In the genomic region with DNA sequence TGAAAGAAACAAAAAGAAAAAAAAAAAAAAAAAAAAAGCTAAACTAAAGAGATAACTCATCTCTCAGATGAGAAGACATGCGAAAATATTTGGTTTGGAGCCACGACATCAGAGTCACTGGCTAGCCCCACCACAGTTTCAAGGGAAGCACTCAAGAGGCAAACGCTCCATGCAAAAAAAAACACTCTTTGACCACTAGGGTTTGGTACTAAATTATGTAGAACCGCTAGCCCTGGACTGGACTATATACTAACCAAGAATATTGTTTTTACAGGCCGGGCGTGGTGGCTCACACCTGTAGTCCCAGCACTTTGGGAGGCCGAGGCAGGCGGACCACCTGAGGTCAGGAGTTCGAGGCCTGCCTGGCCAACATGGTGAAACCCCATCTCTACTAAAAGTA, we compare ENCODE assay signal across 26 cellular contexts. TPM values are rescaled to one million over a fixed set of nuclear protein-coding genes. Genes with fewer than 3 reads are reported as not detected.
A peak's percentile ranks its signal among the peaks of the same experiment; 100 is the strongest.
DNase-seq lines count a peak whose midpoint lies in the region; ATAC-seq, FAIRE-seq and TF ChIP-seq lines count a peak whose summit lies in the region.
"Had no signal": no experiment of that assay in that cellular context is flagged by ENCODE, and none has a peak within 500 bp of the region (broad histone marks: within the 10 kb centered on the region; RNA-seq: fewer than 3 reads in every experiment).

No MANE protein-coding gene starts in this region.

- intact Hi-C loops in K562 (cut with micrococcal nuclease): no loop called here

- peaks cover 75% of the 10 kb centered on the region; the same call in 2 of the 3 replicates for H3K36me3 ChIP-seq in K562 (ENCODE audit: control insufficient read depth, insufficient read depth, low read length)

- in situ Hi-C loops in K562 (cut with MboI): no loop called here
- in situ Hi-C loops in G401 (cut with HindIII; ENCODE audit: low sequenced_read_pairs): no loop called here

- H3K9me3 Mint-ChIP-seq in type B pancreatic cell: no peaks in the 10 kb centered on the region
- H3K9me3 Mint-ChIP-seq: CD14-positive monocyte; CD4-positive, alpha-beta memory T cell; CD8-positive, alpha-beta memory T cell had no signal

- TF ChIP-seq EP300 in A549 (IDR thresholded peaks at IDR 0.05) (no peak), K562 (IDR thresholded peaks at IDR 0.05; ENCODE audit: low read length) (no peak)

- BruUV-seq in K562 (replicated peaks; lab: Mats Ljungman, UMichigan): no TSS peak

- WGBS in A549 (ENCODE audit: missing lambda C conversion rate): 97% methylated on average over 9 of the region's 9 CpGs
- WGBS in K562 (ENCODE audit: insufficient coverage, low coverage, missing lambda C conversion rate): 87% methylated on average over 3 of the region's 9 CpGs

- TF ChIP-seq CTCF in A549 (IDR thresholded peaks at IDR 0.05): no peak
- TF ChIP-seq CTCF in K562 (IDR thresholded peaks at IDR 0.05 in 2 of 3, conservative IDR thresholded peaks at IDR 0.05 in 1 of 3; ENCODE audit: insufficient read depth in 2 of 3, low read depth in 1 of 3, low read length in 3 of 3): no peak
- peak; percentile 54 for TF ChIP-seq CTCF in type B pancreatic cell (conservative IDR thresholded peaks at IDR 0.05)

- no peaks in the 10 kb centered on the region for H3K79me2 ChIP-seq in K562 (ENCODE audit: control insufficient read depth, insufficient read depth, low read length)

- no peak overlapping the region for H3K4me2 ChIP-seq in A549
- H3K4me2 ChIP-seq in K562 (ENCODE audit: insufficient read depth, low read length): no peak overlapping the region
- H3K4me2 ChIP-seq: BLaER1 had no signal

- no peaks in the 10 kb centered on the region for H3K27me3 ChIP-seq in K562 (ENCODE audit: control insufficient read depth in 2 of 2, insufficient read depth in 2 of 2, low read length in 2 of 2)
- H3K27me3 ChIP-seq: BE2C, BLaER1 had no signal

- no peak overlapping the region for H2AFZ ChIP-seq in K562 (ENCODE audit: low read depth, low read length)

- TF ChIP-seq POLR2A in A549 (IDR thresholded peaks at IDR 0.05; ENCODE audit: low read length) (no peak), K562 (conservative IDR thresholded peaks at IDR 0.05) (no peak)

- H3K9me1 ChIP-seq in K562 (ENCODE audit: control insufficient read depth, insufficient read depth, low read length): no peaks in the 10 kb centered on the region

- H3K27ac Mint-ChIP-seq in type B pancreatic cell: no peak overlapping the region
- H3K27ac Mint-ChIP-seq: CD14-positive monocyte; CD4-positive, alpha-beta memory T cell had no signal

- FAIRE-seq in A549 (lab: Jason Lieb, UNC) (no peak), K562 (lab: Jason Lieb, UNC) (no peak)
- FAIRE-seq: G401.6, GM12891, GM19239 had no signal

- no peaks in the 10 kb centered on the region for H3K4me1 Mint-ChIP-seq in type B pancreatic cell (ENCODE audit: unreplicated experiment)

- no peaks in the 10 kb centered on the region for H3K9me3 ChIP-seq in A549
- H3K9me3 ChIP-seq in K562 (replicated peaks; ENCODE audit: control insufficient read depth, insufficient read depth, low read depth, low read length): no peaks in the 10 kb centered on the region
- H3K9me3 ChIP-seq: BE2C, BLaER1 had no signal

- TF ChIP-seq RAD21 in A549 (conservative IDR thresholded peaks at IDR 0.05 in 1 of 2, IDR thresholded peaks at IDR 0.05 in 1 of 2): no peak
- no peak for TF ChIP-seq RAD21 in K562 (CRISPR knock-in tag; conservative IDR thresholded peaks at IDR 0.05 in 1 of 2, IDR thresholded peaks at IDR 0.05 in 1 of 2)

- CTCF ChIA-PET in A549 (lab: Yijun Ruan, JAX): interaction anchor here (0.7 kb wide), 1 partner anchor 13 kb away, joined by 3 read pairs; no protein-coding TSS in a partner anchor
- CTCF ChIA-PET in K562 (lab: Yijun Ruan, JAX; ENCODE audit: low intra/inter-chr PET ratio): no interaction called here

- DNase-seq in DMS53 (lab: John Stamatoyannopoulos, UW) (peak; percentile 29), DMS53 treated with DMSO at 0.1 percent for 48 hours (lab: John Stamatoyannopoulos, UW; ENCODE audit: unreplicated experiment) (no peak), A549 (ENCODE audit: low read depth in 1 of 2, low spot score in 1 of 2) (no peak), K562 (ENCODE audit: extremely low read depth in 1 of 4, low spot score in 3 of 4) (peak in 2 of 4 experiments; percentile 12 to 15), type B pancreatic cell (ENCODE audit: extremely low spot score, unreplicated experiment) (no peak), G401 (ENCODE audit: low spot score) (no peak)
- DNase-seq: ACHN; BE2C; C1 segment of cervical spinal cord; CD4-positive, alpha-beta memory T cell; CD4-positive, CD25-positive, alpha-beta regulatory T cell; CD8-positive, alpha-beta memory T cell; COR-L47; DMS 273 treated with DMSO at 0.1 percent for 48 hours; DMS153; DMS79; DND-41; EL; GF-D8 had no signal

- POLR2A ChIA-PET in A549 (lab: Yijun Ruan, JAX) (no interaction called here), K562 (lab: Yijun Ruan, JAX) (no interaction called here)

- H3K9ac ChIP-seq in K562 (ENCODE audit: insufficient read depth in 1 of 2, low read depth in 2 of 2, low read length in 2 of 2): no peak overlapping the region
- H3K9ac ChIP-seq: BLaER1 had no signal

- peaks cover 31% of the 10 kb centered on the region for H3K36me3 Mint-ChIP-seq in type B pancreatic cell

- H3K4me1 ChIP-seq in A549: no peaks in the 10 kb centered on the region
- H3K4me1 ChIP-seq in K562 (replicated peaks in 1 of 2; ENCODE audit: control insufficient read depth in 2 of 2, insufficient read depth in 2 of 2, low read length in 2 of 2): no peaks in the 10 kb centered on the region
- H3K4me1 ChIP-seq: BE2C, BLaER1 had no signal

- no peak overlapping the region for H3K4me3 ChIP-seq in A549
- H3K4me3 ChIP-seq in K562: no peak overlapping the region
- H3K4me3 ChIP-seq: BLaER1 had no signal

- 0 out of 2 replicates have a peak, but pooled peaks cover 3% of the 10 kb centered on the region for H4K20me1 ChIP-seq in K562 (replicated peaks; ENCODE audit: control insufficient read depth, insufficient read depth, low read length)

- ATAC-seq in A549 (peak; percentile 60 to 67; a peak in 3 of 6 replicates), K562 (no peak), HG03520 (IDR thresholded peaks at IDR 0.05; ENCODE audit: unreplicated experiment) (no peak)

- H3K27ac ChIP-seq in A549 (no peak overlapping the region), K562 (ENCODE audit: extremely low read depth, low read depth, low read length) (no peak overlapping the region)
- H3K27ac ChIP-seq: 22Rv1, BLaER1 had no signal

- no peaks in the 10 kb centered on the region for H3K27me3 Mint-ChIP-seq in type B pancreatic cell
- H3K27me3 Mint-ChIP-seq: CD4-positive, alpha-beta memory T cell; CD4-positive, CD25-positive, alpha-beta regulatory T cell; CD8-positive, alpha-beta memory T cell had no signal

- no peak overlapping the region for H3K4me3 Mint-ChIP-seq in type B pancreatic cell
- H3K4me3 Mint-ChIP-seq: CD14-positive monocyte; CD4-positive, alpha-beta memory T cell; CD4-positive, CD25-positive, alpha-beta regulatory T cell; CD8-positive, alpha-beta memory T cell had no signal

TF ChIP-seq in A549, 52 proteins besides CTCF, POLR2A, EP300 and RAD21 (continues in another document):
- TF ChIP-seq CHD4 (IDR thresholded peaks at IDR 0.05; ENCODE audit: borderline replicate concordance): no peak
- TF ChIP-seq, protein P1, sequence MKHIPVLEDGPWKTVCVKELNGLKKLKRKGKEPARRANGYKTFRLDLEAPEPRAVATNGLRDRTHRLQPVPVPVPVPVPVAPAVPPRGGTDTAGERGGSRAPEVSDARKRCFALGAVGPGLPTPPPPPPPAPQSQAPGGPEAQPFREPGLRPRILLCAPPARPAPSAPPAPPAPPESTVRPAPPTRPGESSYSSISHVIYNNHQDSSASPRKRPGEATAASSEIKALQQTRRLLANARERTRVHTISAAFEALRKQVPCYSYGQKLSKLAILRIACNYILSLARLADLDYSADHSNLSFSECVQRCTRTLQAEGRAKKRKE (CRISPR knock-in tag; IDR thresholded peaks at IDR 0.05; ENCODE audit: low read depth): no peak
- TF ChIP-seq HOXB5 (CRISPR knock-in tag; IDR thresholded peaks at IDR 0.05): no peak

RNA-seq across cellular contexts. Expression of a gene that starts 37.3 kb away (rescaled TPM):
- polyA plus RNA-seq in A549 (2011; rRNA removed) (58.0 and 58.4 TPM in 2 replicates), A549 (2017; fragmentation: RNase III; extraction: RNeasy Plus Mini Kit Qiagen cat#74134 plus additional on column Dnase treatment) (26.4 to 28.3 TPM (median 26.5 TPM) in 3 replicates), K562 (2011; rRNA removed) (17.3 and 19.8 TPM in 2 replicates), K562 (2014; fragmentation: Illumina TruSeq; extraction: Trizol) (18.4 and 20.8 TPM in 2 replicates), K562 (2014; fragmentation: Nextera tagmentation; extraction: Ambion mirVana) (10 to 100 TPM; 12.1 to 14.1 TPM), K562 (2014; rRNA removed) (20.1 and 23.3 TPM in 2 replicates)
- polyA plus RNA-seq in A549 (2012; cell fraction: cytosol; rRNA removed): 17.7 and 20.0 TPM in 2 replicates
- polyA plus RNA-seq in A549 (2012; cell fraction: nucleus; rRNA removed): 17.3 and 31.4 TPM in 2 replicates
- 39.8 and 45.0 TPM in 2 replicates for polyA minus RNA-seq in A549 (2011; rRNA and poly(A)+ RNA removed)
- total RNA-seq in K562 (2011; cell fraction: chromatin; rRNA removed; ENCODE audit: low replicate concordance): 67.8 and 76.9 TPM in 2 replicates
- total RNA-seq in K562 (2011; cell fraction: nucleolus; rRNA removed): 30.4 and 43.4 TPM in 2 replicates
- 41.6 and 50.4 TPM in 2 replicates for total RNA-seq in K562 (2011; cell fraction: nucleoplasm; rRNA removed)
- total RNA-seq in K562 (2014; rRNA removed) (15.9 and 20.2 TPM in 2 replicates), K562 (2014; rRNA removed; fragmentation: Illumina TruSeq; extraction: Trizol) (20.6 and 22.0 TPM in 2 replicates), K562 (2015; rRNA removed; fragmentation: Illumina TruSeq; extraction: Trizol) (18.3 and 18.5 TPM in 2 replicates), K562 (2021) (26.9 and 30.5 TPM in 2 replicates), type B pancreatic cell (ENCODE audit: low replicate concordance) (27.5 and 39.3 TPM in 2 replicates)
- 12.4 and 17.1 TPM in 2 replicates for polyA plus RNA-seq in K562 (2011; cell fraction: cytosol; rRNA removed)
- 18.0 and 18.1 TPM in 2 replicates for polyA plus RNA-seq in K562 (2011; cell fraction: nucleus; rRNA removed)
- polyA plus RNA-seq in K562 (2012): 11.4 and 15.8 TPM in 2 replicates
- 24.5 and 25.3 TPM in 2 replicates for polyA minus RNA-seq in K562 (2011; rRNA and poly(A)+ RNA removed)
- 11.8 and 18.0 TPM in 2 replicates for polyA minus RNA-seq in K562 (2011; cell fraction: cytosol; rRNA and poly(A)+ RNA removed)
- 17.9 and 33.7 TPM in 2 replicates for polyA minus RNA-seq in K562 (2011; cell fraction: nucleus; rRNA and poly(A)+ RNA removed)
- 29.2 and 58.3 TPM in 2 replicates for total RNA-seq in G401 (2014; rRNA removed; shearing (Covaris generic))

Comparison
In these comparisons a context has a peak if more than half of its experiments do, and no peak if none do; other contexts are left out.
1. ATAC-seq: peak in A549 (2 of 2); none in K562 (single experiment) and HG03520 (single experiment).